In the genomic region with DNA sequence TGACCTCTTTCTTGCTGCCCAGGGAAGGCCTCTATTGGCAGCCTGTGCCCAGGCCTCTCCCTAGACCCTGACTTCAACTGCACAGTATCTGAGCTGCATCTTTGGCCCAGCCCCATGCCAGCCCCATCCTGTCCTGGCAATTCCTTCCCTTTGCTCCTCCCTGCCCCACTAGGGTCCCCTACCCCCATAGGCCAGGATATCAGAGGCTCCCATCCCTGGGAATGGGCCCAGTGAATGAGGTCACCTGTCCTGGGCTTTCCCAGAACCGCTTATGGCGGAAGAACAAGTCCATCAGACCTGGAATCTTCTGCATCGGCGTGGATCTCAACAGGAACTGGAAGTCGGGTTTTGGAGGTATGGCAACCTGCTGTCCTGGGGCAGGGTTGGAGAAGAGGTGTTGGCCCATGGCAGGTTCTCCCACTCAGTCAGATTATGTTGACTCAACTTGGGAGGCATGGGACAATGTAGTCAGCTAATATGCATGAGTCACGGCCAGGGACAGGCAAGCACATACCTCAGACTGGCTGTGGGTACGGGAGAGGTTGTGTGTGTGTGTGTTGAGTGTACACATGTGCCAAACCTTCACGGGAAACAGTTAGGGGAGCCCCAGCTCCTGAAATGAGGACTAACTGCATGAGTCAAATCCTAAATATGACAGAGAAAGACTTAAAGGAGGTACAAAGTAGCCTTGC, we compare ENCODE assay signal across 1 cellular context.
TF ChIP-seq lines count a peak whose summit lies in the region.

No MANE protein-coding gene starts in this region.

TF ChIP-seq in K562, 482 proteins besides CTCF, POLR2A, EP300 and RAD21:
- TF ChIP-seq, protein P1, sequence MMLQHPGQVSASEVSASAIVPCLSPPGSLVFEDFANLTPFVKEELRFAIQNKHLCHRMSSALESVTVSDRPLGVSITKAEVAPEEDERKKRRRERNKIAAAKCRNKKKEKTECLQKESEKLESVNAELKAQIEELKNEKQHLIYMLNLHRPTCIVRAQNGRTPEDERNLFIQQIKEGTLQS (IDR thresholded peaks at IDR 0.05) = peak; percentile 65; the same call in 1 of the 2 replicates
- TF ChIP-seq, protein P1 (CRISPR knock-in tag; conservative IDR thresholded peaks at IDR 0.05) = no peak
- TF ChIP-seq BCOR (IDR thresholded peaks at IDR 0.05) (no peak), NFE2 (IDR thresholded peaks at IDR 0.05; ENCODE audit: low read depth) (no peak), ESRRA (IDR thresholded peaks at IDR 0.05; ENCODE audit: borderline replicate concordance, low read depth) (no peak), ZBTB8A (IDR thresholded peaks at IDR 0.05; ENCODE audit: partially characterized antibody) (no peak), MAFF (IDR thresholded peaks at IDR 0.05; ENCODE audit: low read length) (no peak), TEAD1 (CRISPR knock-in tag; IDR thresholded peaks at IDR 0.05) (no peak), ATF1 (CRISPR knock-in tag; IDR thresholded peaks at IDR 0.05) (no peak), ATF1 (tag; IDR thresholded peaks at IDR 0.05) (no peak), FOSL1 (tag; conservative IDR thresholded peaks at IDR 0.05) (peak; percentile 69), NFATC3 (IDR thresholded peaks at IDR 0.05) (no peak), CHD4 (IDR thresholded peaks at IDR 0.05; ENCODE audit: insufficient read depth, insufficient replicate concordance, low read depth, low read length, poor library complexity, severe bottlenecking) (no peak), NFIX (CRISPR knock-in tag; IDR thresholded peaks at IDR 0.05; ENCODE audit: low read depth) (no peak), ZNF79 (CRISPR knock-in tag; IDR thresholded peaks at IDR 0.05; ENCODE audit: low read depth) (no peak), CEBPB (tag; IDR thresholded peaks at IDR 0.05) (no peak), JUND (IDR thresholded peaks at IDR 0.05; ENCODE audit: borderline replicate concordance, low read depth, low read length) (peak; percentile 51; the same call in 1 of the 2 replicates), JUND (tag; IDR thresholded peaks at IDR 0.05; ENCODE audit: borderline replicate concordance, low read depth, low read length) (no peak), NFIC (IDR thresholded peaks at IDR 0.05) (no peak), SNIP1 (IDR thresholded peaks at IDR 0.05; ENCODE audit: low read depth) (no peak), ZNF830 (CRISPR knock-in tag; IDR thresholded peaks at IDR 0.05) (no peak), FOXP1 (CRISPR knock-in tag; IDR thresholded peaks at IDR 0.05) (no peak), JUN (IDR thresholded peaks at IDR 0.05; ENCODE audit: borderline replicate concordance, low read depth, low read length) (peak; percentile 78), JUN (CRISPR knock-in tag; IDR thresholded peaks at IDR 0.05; ENCODE audit: borderline replicate concordance) (no peak), ZNF274 (IDR thresholded peaks at IDR 0.05; ENCODE audit: borderline replicate concordance, low read depth, low read length) (no peak), SMARCC2 (IDR thresholded peaks at IDR 0.05; ENCODE audit: low read depth) (no peak)
- TF ChIP-seq, protein P2, sequence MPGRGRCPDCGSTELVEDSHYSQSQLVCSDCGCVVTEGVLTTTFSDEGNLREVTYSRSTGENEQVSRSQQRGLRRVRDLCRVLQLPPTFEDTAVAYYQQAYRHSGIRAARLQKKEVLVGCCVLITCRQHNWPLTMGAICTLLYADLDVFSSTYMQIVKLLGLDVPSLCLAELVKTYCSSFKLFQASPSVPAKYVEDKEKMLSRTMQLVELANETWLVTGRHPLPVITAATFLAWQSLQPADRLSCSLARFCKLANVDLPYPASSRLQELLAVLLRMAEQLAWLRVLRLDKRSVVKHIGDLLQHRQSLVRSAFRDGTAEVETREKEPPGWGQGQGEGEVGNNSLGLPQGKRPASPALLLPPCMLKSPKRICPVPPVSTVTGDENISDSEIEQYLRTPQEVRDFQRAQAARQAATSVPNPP (IDR thresholded peaks at IDR 0.05; ENCODE audit: borderline replicate concordance, insufficient read depth, insufficient read length) = no peak
- TF ChIP-seq, protein P3, sequence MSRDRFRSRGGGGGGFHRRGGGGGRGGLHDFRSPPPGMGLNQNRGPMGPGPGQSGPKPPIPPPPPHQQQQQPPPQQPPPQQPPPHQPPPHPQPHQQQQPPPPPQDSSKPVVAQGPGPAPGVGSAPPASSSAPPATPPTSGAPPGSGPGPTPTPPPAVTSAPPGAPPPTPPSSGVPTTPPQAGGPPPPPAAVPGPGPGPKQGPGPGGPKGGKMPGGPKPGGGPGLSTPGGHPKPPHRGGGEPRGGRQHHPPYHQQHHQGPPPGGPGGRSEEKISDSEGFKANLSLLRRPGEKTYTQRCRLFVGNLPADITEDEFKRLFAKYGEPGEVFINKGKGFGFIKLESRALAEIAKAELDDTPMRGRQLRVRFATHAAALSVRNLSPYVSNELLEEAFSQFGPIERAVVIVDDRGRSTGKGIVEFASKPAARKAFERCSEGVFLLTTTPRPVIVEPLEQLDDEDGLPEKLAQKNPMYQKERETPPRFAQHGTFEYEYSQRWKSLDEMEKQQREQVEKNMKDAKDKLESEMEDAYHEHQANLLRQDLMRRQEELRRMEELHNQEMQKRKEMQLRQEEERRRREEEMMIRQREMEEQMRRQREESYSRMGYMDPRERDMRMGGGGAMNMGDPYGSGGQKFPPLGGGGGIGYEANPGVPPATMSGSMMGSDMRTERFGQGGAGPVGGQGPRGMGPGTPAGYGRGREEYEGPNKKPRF (IDR thresholded peaks at IDR 0.05; ENCODE audit: low read depth, low read length) = no peak
- TF ChIP-seq, protein P4, sequence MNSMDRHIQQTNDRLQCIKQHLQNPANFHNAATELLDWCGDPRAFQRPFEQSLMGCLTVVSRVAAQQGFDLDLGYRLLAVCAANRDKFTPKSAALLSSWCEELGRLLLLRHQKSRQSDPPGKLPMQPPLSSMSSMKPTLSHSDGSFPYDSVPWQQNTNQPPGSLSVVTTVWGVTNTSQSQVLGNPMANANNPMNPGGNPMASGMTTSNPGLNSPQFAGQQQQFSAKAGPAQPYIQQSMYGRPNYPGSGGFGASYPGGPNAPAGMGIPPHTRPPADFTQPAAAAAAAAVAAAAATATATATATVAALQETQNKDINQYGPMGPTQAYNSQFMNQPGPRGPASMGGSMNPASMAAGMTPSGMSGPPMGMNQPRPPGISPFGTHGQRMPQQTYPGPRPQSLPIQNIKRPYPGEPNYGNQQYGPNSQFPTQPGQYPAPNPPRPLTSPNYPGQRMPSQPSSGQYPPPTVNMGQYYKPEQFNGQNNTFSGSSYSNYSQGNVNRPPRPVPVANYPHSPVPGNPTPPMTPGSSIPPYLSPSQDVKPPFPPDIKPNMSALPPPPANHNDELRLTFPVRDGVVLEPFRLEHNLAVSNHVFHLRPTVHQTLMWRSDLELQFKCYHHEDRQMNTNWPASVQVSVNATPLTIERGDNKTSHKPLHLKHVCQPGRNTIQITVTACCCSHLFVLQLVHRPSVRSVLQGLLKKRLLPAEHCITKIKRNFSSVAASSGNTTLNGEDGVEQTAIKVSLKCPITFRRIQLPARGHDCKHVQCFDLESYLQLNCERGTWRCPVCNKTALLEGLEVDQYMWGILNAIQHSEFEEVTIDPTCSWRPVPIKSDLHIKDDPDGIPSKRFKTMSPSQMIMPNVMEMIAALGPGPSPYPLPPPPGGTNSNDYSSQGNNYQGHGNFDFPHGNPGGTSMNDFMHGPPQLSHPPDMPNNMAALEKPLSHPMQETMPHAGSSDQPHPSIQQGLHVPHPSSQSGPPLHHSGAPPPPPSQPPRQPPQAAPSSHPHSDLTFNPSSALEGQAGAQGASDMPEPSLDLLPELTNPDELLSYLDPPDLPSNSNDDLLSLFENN (IDR thresholded peaks at IDR 0.05; ENCODE audit: low read depth in 2 of 2, low read length in 2 of 2) = no peak
- TF ChIP-seq, protein P5, sequence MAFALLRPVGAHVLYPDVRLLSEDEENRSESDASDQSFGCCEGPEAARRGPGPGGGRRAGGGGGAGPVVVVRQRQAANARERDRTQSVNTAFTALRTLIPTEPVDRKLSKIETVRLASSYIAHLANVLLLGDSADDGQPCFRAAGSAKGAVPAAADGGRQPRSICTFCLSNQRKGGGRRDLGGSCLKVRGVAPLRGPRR (CRISPR knock-in tag; IDR thresholded peaks at IDR 0.05) = no peak
